ENCODE assay signal across 30 cellular contexts in the genomic region with DNA sequence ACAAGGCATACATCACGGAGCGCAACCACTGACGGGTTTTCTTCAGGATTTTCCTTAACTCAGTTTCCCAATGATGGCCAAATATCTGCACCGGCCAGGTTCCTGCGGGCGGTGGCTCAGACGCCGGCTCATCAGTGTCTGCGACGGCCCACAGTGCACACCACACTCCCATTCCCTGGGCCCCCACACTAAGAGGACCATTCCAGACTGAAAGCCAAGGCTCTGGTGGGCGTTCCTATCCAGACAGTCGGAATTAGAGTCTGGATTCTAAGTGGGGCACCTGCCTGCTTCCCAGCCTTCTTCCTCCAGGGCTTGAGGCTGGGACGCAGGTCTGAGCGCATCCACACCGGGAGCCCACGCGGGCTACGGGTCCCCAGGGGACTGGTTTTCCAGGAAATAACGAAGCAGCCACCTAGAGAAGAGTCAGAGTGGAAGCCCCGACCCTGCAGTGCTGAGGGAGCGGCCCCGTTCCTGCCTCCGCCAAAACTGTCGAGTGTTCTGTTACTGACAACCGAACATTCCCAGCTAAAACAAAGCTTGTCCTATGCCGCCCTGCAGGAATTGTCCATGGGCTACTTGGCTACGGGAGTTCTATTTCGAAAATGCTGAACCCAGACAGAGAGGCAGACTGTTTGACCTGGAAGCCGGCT.
"Had no signal": no experiment of that assay in that cellular context is flagged by ENCODE, and none has a peak within 500 bp of the region (broad histone marks: within the 10 kb centered on the region; RNA-seq: fewer than 3 reads in every experiment).

No MANE protein-coding gene starts in this region.

- H3K4me3 Mint-ChIP-seq: activated B cell treated with CpG ODN at 0.5 μM for 24 hours; activated CD4-positive, alpha-beta memory T cell treated with anti-CD3 and anti-CD28 coated beads for 36 hours; activated naive CD4-positive, alpha-beta T cell treated with anti-CD3 and anti-CD28 coated beads, Interleukin-2, amount 50 U/mL, for 24 hours; activated naive CD8-positive, alpha-beta T cell treated with anti-CD3 and anti-CD28 coated beads, Interleukin-2, amount 10 ng/mL, durations not matched to agents 7 days and 5 days; activated T-cell treated with anti-CD3 and anti-CD28 coated beads, Interleukin-2, amount 50 U/mL, for 72 hours; activated T-helper 17 cell treated with anti-CD3 and anti-CD28 coated beads, Interleukin-2, amount 50 U/mL, for 72 hours had no signal

- H3K4me1 Mint-ChIP-seq: activated B cell treated with CpG ODN at 0.5 μM for 24 hours; activated naive CD4-positive, alpha-beta T cell treated with anti-CD3 and anti-CD28 coated beads, Interleukin-2, amount 50 U/mL, for 24 hours; activated naive CD8-positive, alpha-beta T cell treated with anti-CD3 and anti-CD28 coated beads, Interleukin-2, amount 10 ng/mL, durations not matched to agents 7 days and 5 days; activated T-helper 17 cell treated with anti-CD3 and anti-CD28 coated beads, Interleukin-2, amount 50 U/mL, for 72 hours had no signal

- H3K27me3 Mint-ChIP-seq: activated B cell treated with CpG ODN at 0.5 μM for 24 hours; activated CD4-positive, alpha-beta memory T cell treated with anti-CD3 and anti-CD28 coated beads for 36 hours; activated naive CD4-positive, alpha-beta T cell treated with anti-CD3 and anti-CD28 coated beads, Interleukin-2, amount 50 U/mL, for 24 hours had no signal

- H3K4me3 ChIP-seq: body of pancreas, breast epithelium, SJCRH30, SK-N-MC had no signal

- H3K9me3 ChIP-seq: body of pancreas, breast epithelium, SJCRH30 had no signal

- H3K27ac ChIP-seq: body of pancreas, breast epithelium, SJCRH30, SK-N-MC, VCaP had no signal

- H3K9me3 Mint-ChIP-seq: activated B cell treated with CpG ODN at 0.5 μM for 24 hours; activated naive CD4-positive, alpha-beta T cell treated with anti-CD3 and anti-CD28 coated beads, Interleukin-2, amount 50 U/mL, for 24 hours; activated naive CD8-positive, alpha-beta T cell treated with anti-CD3 and anti-CD28 coated beads, Interleukin-2, amount 10 ng/mL, durations not matched to agents 7 days and 5 days; activated T-cell treated with anti-CD3 and anti-CD28 coated beads, Interleukin-2, amount 50 U/mL, for 72 hours; activated T-helper 17 cell treated with anti-CD3 and anti-CD28 coated beads, Interleukin-2, amount 50 U/mL, for 72 hours had no signal

- FAIRE-seq: astrocyte had no signal

- H3K36me3 ChIP-seq: breast epithelium, SJCRH30 had no signal

- H3K4me1 ChIP-seq: body of pancreas, breast epithelium, SJCRH30 had no signal

- H3K36me3 Mint-ChIP-seq: activated CD4-positive, alpha-beta memory T cell treated with anti-CD3 and anti-CD28 coated beads for 36 hours; activated naive CD4-positive, alpha-beta T cell treated with anti-CD3 and anti-CD28 coated beads, Interleukin-2, amount 50 U/mL, for 24 hours; activated naive CD8-positive, alpha-beta T cell treated with anti-CD3 and anti-CD28 coated beads, Interleukin-2, amount 10 ng/mL, durations not matched to agents 7 days and 5 days had no signal

- DNase-seq: activated B cell treated with CpG ODN at 0.5 μM for 24 hours; activated CD4-positive, alpha-beta memory T cell treated with anti-CD3 and anti-CD28 coated beads for 36 hours; activated CD4-positive, alpha-beta T cell treated with anti-CD3 and anti-CD28 coated beads for 4 hours; activated CD4-positive, alpha-beta T cell treated with anti-CD3 and anti-CD28 coated beads, Interleukin-2, amount 50 U/mL, for 1 hour; activated CD4-positive, CD25-positive, alpha-beta regulatory T cell treated with anti-CD3 and anti-CD28 coated beads, Interleukin-2, amount 50 U/mL, for 72 hours; activated effector memory CD4-positive, alpha-beta T cell treated with anti-CD3 and anti-CD28 coated beads, Interleukin-2, amount 50 U/mL, for 16 hours; activated naive CD4-positive, alpha-beta T cell treated with Interleukin-2 at 50 U/mL for 16 hours; activated naive CD8-positive, alpha-beta T cell treated with anti-CD3 and anti-CD28 coated beads, Interleukin-2, amount 10 ng/mL, durations not matched to agents 7 days and 5 days; activated T-cell treated with anti-CD3 and anti-CD28 coated beads, Interleukin-2, amount 50 U/mL, for 1 hour; activated T-cell treated with anti-CD3 and anti-CD28 coated beads, Interleukin-2, amount 50 U/mL, for 72 hours; body of pancreas; cerebellar nuclear complex; Karpas-422; KBM-7; NCI-H1105; NCI-H1417 treated with DMSO at 0.1 percent for 48 hours; NCI-H187 treated with DMSO at 0.1 percent for 48 hours; NCI-H345; NCI-H524 treated with DMSO at 0.1 percent for 48 hours; SHP77; SJCRH30; T-helper 1 cell; T-helper 2 cell; T-helper 9 cell had no signal

- ATAC-seq: activated T-cell treated with anti-CD3 and anti-CD28 coated beads, Interleukin-2, amount 50 U/mL, for 72 hours; body of pancreas had no signal

- H3K27ac Mint-ChIP-seq: activated B cell treated with CpG ODN at 0.5 μM for 24 hours; activated CD4-positive, alpha-beta memory T cell treated with anti-CD3 and anti-CD28 coated beads for 36 hours; activated naive CD4-positive, alpha-beta T cell treated with anti-CD3 and anti-CD28 coated beads, Interleukin-2, amount 50 U/mL, for 24 hours; activated naive CD8-positive, alpha-beta T cell treated with anti-CD3 and anti-CD28 coated beads, Interleukin-2, amount 10 ng/mL, durations not matched to agents 7 days and 5 days; activated T-cell treated with anti-CD3 and anti-CD28 coated beads, Interleukin-2, amount 50 U/mL, for 72 hours; activated T-helper 17 cell treated with anti-CD3 and anti-CD28 coated beads, Interleukin-2, amount 50 U/mL, for 72 hours had no signal

- H3K27me3 ChIP-seq: body of pancreas, breast epithelium had no signal
